Comparison of ENCODE assay signal across 26 cellular contexts in genomic region chr10:102327641-102328040, GRCh38.
"Had no signal": no experiment of that assay in that cellular context is flagged by ENCODE, and none has a peak within 500 bp of the region (broad histone marks: within the 10 kb centered on the region; RNA-seq: fewer than 3 reads in every experiment).

No MANE protein-coding gene starts in this region.

- H3K27me3 Mint-ChIP-seq: activated naive CD8-positive, alpha-beta T cell treated with anti-CD3 and anti-CD28 coated beads for 36 hours; natural killer cell treated with Interleukin-12 subunit alpha and Interleukin-12 subunit beta and Interleukin-15 and Interleukin-18, amount 100 ng/mL, for 72 hours; T-cell had no signal

- ATAC-seq: activated T-cell treated with anti-CD3 and anti-CD28 coated beads, Interleukin-2, amount 50 U/mL, for 4 hours; left colon; natural killer cell treated with Interleukin-12 subunit alpha and Interleukin-12 subunit beta and Interleukin-15 and Interleukin-18, amount 100 ng/mL, for 72 hours; T-cell had no signal

- DNase-seq: activated CD4-positive, alpha-beta T cell treated with anti-CD3 and anti-CD28 coated beads, Interleukin-2, amount 50 U/mL, for 4 hours; activated CD4-positive, CD25-positive, alpha-beta regulatory T cell treated with anti-CD3 and anti-CD28 coated beads, Interleukin-2, amount 50 U/mL, for 72 hours; activated CD8-positive, alpha-beta memory T cell treated with anti-CD3 and anti-CD28 coated beads for 24 hours; activated CD8-positive, alpha-beta memory T cell treated with anti-CD3 and anti-CD28 coated beads, Interleukin-2, amount 50 U/mL, for 4 hours; activated naive CD4-positive, alpha-beta T cell; activated naive CD8-positive, alpha-beta T cell treated with anti-CD3 and anti-CD28 coated beads for 36 hours; activated T-cell treated with anti-CD3 and anti-CD28 coated beads, Interleukin-2, amount 50 U/mL, for 4 hours; cerebellar nuclear complex; endodermal cell; esophagus squamous epithelium; heart right ventricle; islet precursor cell; left colon; midbrain; retina; stimulated activated CD4-positive, alpha-beta T cell treated with anti-CD3 and anti-CD28 coated beads, Interleukin-1b, Interleukin-23, amount 100 ng/mL, for 48 hours; T-cell; transverse colon; uterus; WERI-Rb-1 had no signal

- H3K4me1 ChIP-seq: esophagus squamous epithelium, parathyroid adenoma, uterus had no signal

- H3K4me3 ChIP-seq: coronary artery, esophagus squamous epithelium, heart right ventricle, lung, skin epidermis, transverse colon, uterus had no signal

- H3K27ac ChIP-seq: coronary artery, esophagus squamous epithelium, parathyroid adenoma, skin epidermis, transverse colon, uterus, WERI-Rb-1 had no signal

- H3K4me3 Mint-ChIP-seq: activated naive CD8-positive, alpha-beta T cell treated with anti-CD3 and anti-CD28 coated beads for 36 hours; activated T-cell treated with anti-CD3 and anti-CD28 coated beads, Interleukin-2, amount 50 U/mL, for 4 hours; endodermal cell; natural killer cell treated with Interleukin-12 subunit alpha and Interleukin-12 subunit beta and Interleukin-15 and Interleukin-18, amount 100 ng/mL, for 72 hours; T-cell had no signal

- H3K36me3 ChIP-seq: transverse colon, uterus had no signal

- H3K27me3 ChIP-seq: esophagus squamous epithelium, heart right ventricle, transverse colon, uterus had no signal

- H3K9me3 ChIP-seq: esophagus squamous epithelium, heart right ventricle, transverse colon, uterus had no signal

- H3K9me3 Mint-ChIP-seq: activated naive CD8-positive, alpha-beta T cell treated with anti-CD3 and anti-CD28 coated beads for 36 hours; activated T-cell treated with anti-CD3 and anti-CD28 coated beads, Interleukin-2, amount 50 U/mL, for 4 hours; activated T-helper 2 cell treated with anti-CD3 and anti-CD28 coated beads, Interferon-gamma antibody, Interleukin-2, Interleukin-4, amounts not matched to agents 10 μg/mL and 5 μg/mL and 100 μg/mL, durations not matched to agents 14 hours and 24 hours and 36 hours; endodermal cell; natural killer cell treated with Interleukin-12 subunit alpha and Interleukin-12 subunit beta and Interleukin-15 and Interleukin-18, amount 100 ng/mL, for 72 hours; T-cell had no signal

- H3K27ac Mint-ChIP-seq: activated naive CD8-positive, alpha-beta T cell treated with anti-CD3 and anti-CD28 coated beads for 36 hours; activated T-helper 2 cell treated with anti-CD3 and anti-CD28 coated beads, Interferon-gamma antibody, Interleukin-2, Interleukin-4, amounts not matched to agents 10 μg/mL and 5 μg/mL and 100 μg/mL, durations not matched to agents 14 hours and 24 hours and 36 hours; endodermal cell; natural killer cell treated with Interleukin-12 subunit alpha and Interleukin-12 subunit beta and Interleukin-15 and Interleukin-18, amount 100 ng/mL, for 72 hours; T-cell had no signal

- H3K36me3 Mint-ChIP-seq: natural killer cell treated with Interleukin-12 subunit alpha and Interleukin-12 subunit beta and Interleukin-15 and Interleukin-18, amount 100 ng/mL, for 72 hours had no signal
